Comparison of ENCODE assay signal across 9 cellular contexts in the genomic region with DNA sequence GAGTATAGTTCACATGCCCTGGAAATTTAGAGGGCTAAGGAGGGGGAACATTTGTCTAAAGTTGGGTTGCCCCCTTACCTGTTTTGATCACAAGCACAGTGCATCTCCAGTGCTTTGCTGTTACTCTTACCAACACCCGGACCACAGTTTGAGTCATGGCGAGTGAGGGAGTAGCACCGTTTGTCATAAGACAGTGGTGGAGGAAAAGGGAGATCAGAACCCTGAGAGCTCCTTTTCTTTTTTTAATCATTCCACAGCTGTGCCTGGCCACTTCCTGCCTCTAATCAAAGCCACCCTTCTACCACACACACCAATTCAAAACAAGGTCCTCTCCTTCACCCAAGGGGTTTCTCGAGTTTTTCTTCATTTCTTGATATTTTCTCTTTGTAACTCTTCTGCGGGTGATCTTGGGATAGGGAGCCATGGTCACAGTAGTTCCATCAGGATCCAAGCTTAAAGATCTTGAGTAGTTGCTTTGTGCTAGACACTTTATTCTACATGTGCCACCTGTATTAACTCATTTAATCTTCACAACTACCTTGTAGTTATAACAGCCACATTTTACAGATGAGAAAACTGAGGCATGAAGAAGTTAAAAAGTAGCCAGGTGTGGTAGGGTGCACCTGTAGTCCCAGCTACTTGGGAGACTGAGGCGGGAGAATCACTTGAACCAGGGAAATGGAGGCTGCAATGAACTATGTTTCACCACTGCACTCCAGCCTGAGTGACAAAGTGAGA. TPM values are rescaled to one million over a fixed set of nuclear protein-coding genes. Genes with fewer than 3 reads are reported as not detected.
DNase-seq lines count a peak whose midpoint lies in the region; ATAC-seq and TF ChIP-seq lines count a peak whose summit lies in the region.
"Had no signal": no experiment of that assay in that cellular context is flagged by ENCODE, and none has a peak within 500 bp of the region (broad histone marks: within the 10 kb centered on the region; RNA-seq: fewer than 3 reads in every experiment).

No MANE protein-coding gene starts in this region.

- TF ChIP-seq CTCF in lower lobe of right lung (IDR thresholded peaks at IDR 0.05) = no peak
- no peak for TF ChIP-seq CTCF in thyroid gland (IDR thresholded peaks at IDR 0.05)

- H3K27me3 ChIP-seq in lower lobe of right lung (ENCODE audit: low read depth) (no peaks in the 10 kb centered on the region), thyroid gland (no peaks in the 10 kb centered on the region)

- no peaks in the 10 kb centered on the region for H3K36me3 ChIP-seq in lower lobe of right lung
- no peaks in the 10 kb centered on the region for H3K36me3 ChIP-seq in thyroid gland

- H3K27ac ChIP-seq in lower lobe of right lung (peak overlapping the region; percentile 80), thyroid gland (peak overlapping the region; percentile 96 to 97 (median 96))
- H3K27ac ChIP-seq: A549 had no signal

- intact Hi-C loops in lower lobe of right lung (cut with DNase I) = no loop called here
- intact Hi-C loops in thyroid gland (cut with DNase I) = no loop called here

- H3K4me3 ChIP-seq in lower lobe of right lung (no peak overlapping the region), thyroid gland (replicated peaks in 1 of 3) (no peak overlapping the region)
- H3K4me3 ChIP-seq: A549 had no signal

- H3K4me1 ChIP-seq in lower lobe of right lung (peaks cover 26% of the 10 kb centered on the region), thyroid gland (peaks cover 35 to 58% of the 10 kb centered on the region in 2 donors)
- H3K4me1 ChIP-seq: A549 had no signal

- peak; percentile 67 to 75 for ATAC-seq in activated CD4-positive, CD25-positive, alpha-beta regulatory T cell treated with anti-CD3 and anti-CD28 coated beads, Interleukin-2, amount 50 U/mL, for 24 hours
- ATAC-seq in lower lobe of right lung (no peak), GM18517 (IDR thresholded peaks at IDR 0.05; ENCODE audit: unreplicated experiment) (no peak)

- H3K9me3 ChIP-seq in lower lobe of right lung (no peaks in the 10 kb centered on the region), thyroid gland (no peaks in the 10 kb centered on the region)

- DNase-seq in activated CD4-positive, CD25-positive, alpha-beta regulatory T cell (lab: John Stamatoyannopoulos, UW) = no peak
- peak; percentile 38 for DNase-seq in activated T-cell treated with anti-CD3 and anti-CD28 coated beads, Interleukin-2, amount 50 U/mL, for 1 hour
- DNase-seq in lower lobe of right lung (no peak), thyroid gland (no peak), LoVo (ENCODE audit: low spot score) (no peak), NCI-H1105 (lab: John Stamatoyannopoulos, UW) (no peak)

- no peak for TF ChIP-seq POLR2A in thyroid gland (IDR thresholded peaks at IDR 0.05)

- 84 to 88% methylated on average over 6 of the region's 6 CpGs for WGBS in thyroid gland, 2 donors

RNA-seq across cellular contexts. Expression of a gene that starts 5.0 kb away (rescaled TPM):
- 3.0 TPM for total RNA-seq in lower lobe of right lung
- 10 to 100 TPM in 1 of 4 donors, 1 to 10 TPM in 3; 5.2 to 11.0 (median 6.2) TPM for total RNA-seq in thyroid gland

RNA-seq across cellular contexts. Expression of a gene that starts 15.1 kb away (rescaled TPM):
- total RNA-seq in lower lobe of right lung = 76.6 TPM
- total RNA-seq in thyroid gland = 100 to 1,000 TPM; 124 to 195 (median 181) TPM

RNA-seq across cellular contexts. Expression of a gene that starts 49.5 kb away (rescaled TPM):
- 10.5 TPM for total RNA-seq in lower lobe of right lung
- total RNA-seq in thyroid gland = 100 to 1,000 TPM; 102 to 260 (median 149) TPM

Comparison
In these comparisons a context has a peak if more than half of its experiments do, and no peak if none do; other contexts are left out.
1. ATAC-seq: peak in activated CD4-positive, CD25-positive, alpha-beta regulatory T cell treated with anti-CD3 and anti-CD28 coated beads, Interleukin-2, amount 50 U/mL, for 24 hours (2 of 2); none in lower lobe of right lung (0 of 2) and GM18517 (single experiment).